1 cellular context compared by ENCODE assay signal in the genomic region with DNA sequence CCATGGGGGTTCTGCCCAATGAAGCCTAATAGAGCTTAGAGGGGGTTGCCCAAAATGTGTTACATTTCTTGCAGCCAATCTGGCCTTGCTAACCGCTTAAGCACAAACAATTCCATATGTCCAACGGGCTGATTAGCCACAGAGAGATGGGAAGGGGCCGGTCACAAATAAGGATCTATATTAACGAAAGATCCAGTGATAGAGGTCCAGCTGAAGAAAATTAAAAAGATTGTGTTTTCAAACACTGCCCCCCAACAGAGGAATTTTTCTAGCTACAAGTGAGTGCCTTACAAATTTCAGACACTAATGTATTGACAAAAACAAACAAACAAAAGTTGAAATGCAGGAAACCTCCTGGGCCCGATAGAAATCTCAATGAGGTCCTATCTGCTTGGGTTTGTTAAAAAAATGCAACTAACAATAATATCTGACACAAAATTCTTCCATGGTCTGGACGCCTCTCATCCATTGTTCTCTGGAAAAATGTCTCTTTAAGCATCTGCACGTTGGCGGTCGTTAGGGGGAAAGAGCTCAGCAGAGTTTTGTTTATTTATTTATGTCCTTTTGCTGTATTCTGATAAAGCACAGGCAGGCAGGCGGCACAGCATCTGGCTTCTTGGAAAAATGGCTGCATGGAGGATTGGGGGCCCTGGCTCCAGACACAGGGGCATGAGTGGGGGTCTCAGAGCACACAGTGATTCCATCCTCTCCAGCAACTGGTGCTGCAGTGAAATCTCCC.
TF ChIP-seq lines count a peak whose summit lies in the region.

No MANE protein-coding gene starts in this region.

TF ChIP-seq in GM23338, 12 proteins besides CTCF, POLR2A, EP300 and RAD21 (continued from another document):
- TF ChIP-seq JUNB (IDR thresholded peaks at IDR 0.05; ENCODE audit: unreplicated experiment) (no peak), ZNF114 (CRISPR knock-in tag; IDR thresholded peaks at IDR 0.05) (no peak), ETS1 (IDR thresholded peaks at IDR 0.05) (no peak)
- TF ChIP-seq, protein P1, sequence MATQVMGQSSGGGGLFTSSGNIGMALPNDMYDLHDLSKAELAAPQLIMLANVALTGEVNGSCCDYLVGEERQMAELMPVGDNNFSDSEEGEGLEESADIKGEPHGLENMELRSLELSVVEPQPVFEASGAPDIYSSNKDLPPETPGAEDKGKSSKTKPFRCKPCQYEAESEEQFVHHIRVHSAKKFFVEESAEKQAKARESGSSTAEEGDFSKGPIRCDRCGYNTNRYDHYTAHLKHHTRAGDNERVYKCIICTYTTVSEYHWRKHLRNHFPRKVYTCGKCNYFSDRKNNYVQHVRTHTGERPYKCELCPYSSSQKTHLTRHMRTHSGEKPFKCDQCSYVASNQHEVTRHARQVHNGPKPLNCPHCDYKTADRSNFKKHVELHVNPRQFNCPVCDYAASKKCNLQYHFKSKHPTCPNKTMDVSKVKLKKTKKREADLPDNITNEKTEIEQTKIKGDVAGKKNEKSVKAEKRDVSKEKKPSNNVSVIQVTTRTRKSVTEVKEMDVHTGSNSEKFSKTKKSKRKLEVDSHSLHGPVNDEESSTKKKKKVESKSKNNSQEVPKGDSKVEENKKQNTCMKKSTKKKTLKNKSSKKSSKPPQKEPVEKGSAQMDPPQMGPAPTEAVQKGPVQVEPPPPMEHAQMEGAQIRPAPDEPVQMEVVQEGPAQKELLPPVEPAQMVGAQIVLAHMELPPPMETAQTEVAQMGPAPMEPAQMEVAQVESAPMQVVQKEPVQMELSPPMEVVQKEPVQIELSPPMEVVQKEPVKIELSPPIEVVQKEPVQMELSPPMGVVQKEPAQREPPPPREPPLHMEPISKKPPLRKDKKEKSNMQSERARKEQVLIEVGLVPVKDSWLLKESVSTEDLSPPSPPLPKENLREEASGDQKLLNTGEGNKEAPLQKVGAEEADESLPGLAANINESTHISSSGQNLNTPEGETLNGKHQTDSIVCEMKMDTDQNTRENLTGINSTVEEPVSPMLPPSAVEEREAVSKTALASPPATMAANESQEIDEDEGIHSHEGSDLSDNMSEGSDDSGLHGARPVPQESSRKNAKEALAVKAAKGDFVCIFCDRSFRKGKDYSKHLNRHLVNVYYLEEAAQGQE (IDR thresholded peaks at IDR 0.05; ENCODE audit: unreplicated experiment): no peak
TF ChIP-seq in GM23338: peak in this region for 0.
